In genomic region chr15:83107841-83108181, GRCh38 we compare ENCODE assay signal across 1 cellular context.
TF ChIP-seq lines count a peak whose summit lies in the region.

No MANE protein-coding gene starts in this region.

TF ChIP-seq in IMR-90, 13 proteins besides CTCF, POLR2A, EP300 and RAD21 (continued from another document):
- TF ChIP-seq USF2 (IDR thresholded peaks at IDR 0.05; ENCODE audit: low read depth, low read length) (no peak), NFE2L2 (IDR thresholded peaks at IDR 0.05; ENCODE audit: low read depth, low read length) (no peak), RCOR1 (IDR thresholded peaks at IDR 0.05; ENCODE audit: insufficient replicate concordance, low read length) (no peak), CHD1 (IDR thresholded peaks at IDR 0.05; ENCODE audit: low read depth, low read length) (no peak), SMC3 (IDR thresholded peaks at IDR 0.05; ENCODE audit: low read depth, low read length) (no peak)
